ENCODE assay signal across 1 cellular context in genomic region chr6:134351615-134352474, GRCh38.
TF ChIP-seq lines count a peak whose summit lies in the region.

No MANE protein-coding gene starts in this region.

TF ChIP-seq in WTC11, 78 proteins besides CTCF, POLR2A, EP300 and RAD21 (continued from another document):
- no peak for TF ChIP-seq ETV6 (CRISPR knock-in tag; IDR thresholded peaks at IDR 0.05)
- TF ChIP-seq, protein P1, sequence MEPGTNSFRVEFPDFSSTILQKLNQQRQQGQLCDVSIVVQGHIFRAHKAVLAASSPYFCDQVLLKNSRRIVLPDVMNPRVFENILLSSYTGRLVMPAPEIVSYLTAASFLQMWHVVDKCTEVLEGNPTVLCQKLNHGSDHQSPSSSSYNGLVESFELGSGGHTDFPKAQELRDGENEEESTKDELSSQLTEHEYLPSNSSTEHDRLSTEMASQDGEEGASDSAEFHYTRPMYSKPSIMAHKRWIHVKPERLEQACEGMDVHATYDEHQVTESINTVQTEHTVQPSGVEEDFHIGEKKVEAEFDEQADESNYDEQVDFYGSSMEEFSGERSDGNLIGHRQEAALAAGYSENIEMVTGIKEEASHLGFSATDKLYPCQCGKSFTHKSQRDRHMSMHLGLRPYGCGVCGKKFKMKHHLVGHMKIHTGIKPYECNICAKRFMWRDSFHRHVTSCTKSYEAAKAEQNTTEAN (CRISPR knock-in tag; IDR thresholded peaks at IDR 0.05), result no peak
- TF ChIP-seq JUN (CRISPR knock-in tag; IDR thresholded peaks at IDR 0.05), result no peak
TF ChIP-seq in WTC11: peak in this region for 0.
